19 cellular contexts compared by ENCODE assay signal in genomic region chr10:119931873-119932272, GRCh38.
"Had no signal": no experiment of that assay in that cellular context is flagged by ENCODE, and none has a peak within 500 bp of the region (broad histone marks: within the 10 kb centered on the region; RNA-seq: fewer than 3 reads in every experiment).

No MANE protein-coding gene starts in this region.

- H3K27me3 ChIP-seq: heart right ventricle, pancreas, sigmoid colon, spleen, suprapubic skin had no signal

- H3K27me3 Mint-ChIP-seq: activated naive CD8-positive, alpha-beta T cell; stimulated activated naive CD8-positive, alpha-beta T cell treated with anti-CD3 and anti-CD28 coated beads, Interleukin-15, Interleukin-2, amounts not matched to agents 100 ng/mL and 50 ng/mL, for 24 hours had no signal

- H3K4me3 ChIP-seq: heart right ventricle, lung, pancreas, sigmoid colon, spleen, suprapubic skin had no signal

- DNase-seq: activated CD4-positive, CD25-positive, alpha-beta regulatory T cell; activated effector memory CD4-positive, alpha-beta T cell treated with anti-CD3 and anti-CD28 coated beads, Interleukin-2, amount 50 U/mL, for 16 hours; activated T-cell treated with anti-CD3 and anti-CD28 coated beads, Interleukin-2, amount 50 U/mL, for 4 hours; amniotic stem cell; central memory CD4-positive, alpha-beta T cell; cortex of kidney; effector CD8-positive, alpha-beta T cell; heart right ventricle; left colon; midbrain; pancreas; sigmoid colon; spleen had no signal

- H3K27ac ChIP-seq: heart right ventricle, pancreas, sigmoid colon, suprapubic skin had no signal

- H3K9me3 ChIP-seq: heart right ventricle, pancreas, sigmoid colon, spleen, suprapubic skin had no signal

- H3K4me1 ChIP-seq: pancreas, sigmoid colon, suprapubic skin had no signal

- H3K4me3 Mint-ChIP-seq: activated naive CD8-positive, alpha-beta T cell; activated T-cell treated with anti-CD3 and anti-CD28 coated beads, Interleukin-2, amount 50 U/mL, for 4 hours; neural crest cell; stimulated activated naive CD8-positive, alpha-beta T cell treated with anti-CD3 and anti-CD28 coated beads, Interleukin-15, Interleukin-2, amounts not matched to agents 100 ng/mL and 50 ng/mL, for 24 hours; T-helper 1 cell treated with Interleukin-12 subunit alpha and Interleukin-12 subunit beta and Interleukin-4 antibody, amounts not matched to agents 30 μg/mL and 1 μg/mL, for 36 hours had no signal

- ATAC-seq: activated T-cell treated with anti-CD3 and anti-CD28 coated beads, Interleukin-2, amount 50 U/mL, for 4 hours; heart right ventricle; left colon; pancreas had no signal

- H3K9me3 Mint-ChIP-seq: activated T-cell treated with anti-CD3 and anti-CD28 coated beads, Interleukin-2, amount 50 U/mL, for 4 hours; neural crest cell; stimulated activated naive CD8-positive, alpha-beta T cell treated with anti-CD3 and anti-CD28 coated beads, Interleukin-15, Interleukin-2, amounts not matched to agents 100 ng/mL and 50 ng/mL, for 24 hours; T-helper 1 cell treated with Interleukin-12 subunit alpha and Interleukin-12 subunit beta and Interleukin-4 antibody, amounts not matched to agents 30 μg/mL and 1 μg/mL, for 36 hours had no signal

- H3K27ac Mint-ChIP-seq: activated naive CD8-positive, alpha-beta T cell; stimulated activated naive CD8-positive, alpha-beta T cell treated with anti-CD3 and anti-CD28 coated beads, Interleukin-15, Interleukin-2, amounts not matched to agents 100 ng/mL and 50 ng/mL, for 24 hours; T-helper 1 cell treated with Interleukin-12 subunit alpha and Interleukin-12 subunit beta and Interleukin-4 antibody, amounts not matched to agents 30 μg/mL and 1 μg/mL, for 36 hours had no signal
